In genomic region chr14:31659278-31659677, GRCh38 we compare ENCODE assay signal across 1 cellular context.
TF ChIP-seq lines count a peak whose summit lies in the region.

No MANE protein-coding gene starts in this region.

TF ChIP-seq in WTC11, 78 proteins besides CTCF, POLR2A, EP300 and RAD21 (continued from another document):
- TF ChIP-seq ZNF512 (CRISPR knock-in tag; IDR thresholded peaks at IDR 0.05; ENCODE audit: borderline replicate concordance) = no peak
